In the genomic region with DNA sequence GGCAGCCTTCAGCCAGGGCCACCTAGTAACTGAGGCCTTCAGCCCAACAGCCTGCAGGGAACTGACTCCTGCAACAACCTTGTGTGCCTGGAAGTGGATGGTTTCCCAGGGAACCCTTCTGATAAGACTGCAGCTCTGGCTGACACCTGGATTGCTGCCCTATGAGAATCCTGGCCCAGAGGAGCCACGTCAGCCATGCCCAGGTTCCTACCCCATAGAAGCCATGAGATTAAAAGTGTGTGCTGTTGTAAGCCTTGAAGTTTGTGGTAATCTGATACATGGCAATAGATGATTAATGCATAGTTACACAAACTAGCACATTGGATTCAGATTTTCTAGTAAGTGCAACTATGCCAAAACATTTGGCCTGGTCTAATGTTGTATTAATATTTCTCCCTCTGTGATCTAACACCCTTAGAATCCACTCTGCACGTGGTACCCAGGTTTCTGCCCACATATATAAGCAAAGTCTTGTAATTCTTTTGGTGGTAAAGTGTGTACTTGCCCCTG, we compare ENCODE assay signal across 18 cellular contexts.
"Had no signal": no experiment of that assay in that cellular context is flagged by ENCODE, and none has a peak within 500 bp of the region (broad histone marks: within the 10 kb centered on the region; RNA-seq: fewer than 3 reads in every experiment).

No MANE protein-coding gene starts in this region.

- FAIRE-seq: islet of Langerhans had no signal

- H3K4me3 Mint-ChIP-seq: activated naive CD8-positive, alpha-beta T cell treated with anti-CD3 and anti-CD28 coated beads for 36 hours; activated T-cell treated with anti-CD3 and anti-CD28 coated beads, Interleukin-2, amount 50 U/mL, for 4 hours; natural killer cell; stimulated activated naive CD8-positive, alpha-beta T cell treated with anti-CD3 and anti-CD28 coated beads, Interleukin-15, amount 100 ng/mL, for 72 hours; T-helper 2 cell treated with Interferon-gamma antibody and Interleukin-4, amounts not matched to agents 5 μg/mL and 100 μg/mL, for 36 hours had no signal

- H3K36me3 Mint-ChIP-seq: activated naive CD8-positive, alpha-beta T cell treated with anti-CD3 and anti-CD28 coated beads for 36 hours; natural killer cell had no signal

- H3K9me3 ChIP-seq: thoracic aorta had no signal

- ATAC-seq: activated T-cell treated with anti-CD3 and anti-CD28 coated beads, Interleukin-2, amount 50 U/mL, for 4 hours; left lobe of liver; natural killer cell; stimulated activated naive CD8-positive, alpha-beta T cell treated with anti-CD3 and anti-CD28 coated beads, Interleukin-15, amount 100 ng/mL, for 72 hours had no signal

- H3K36me3 ChIP-seq: thoracic aorta had no signal

- DNase-seq: activated CD4-positive, alpha-beta T cell treated with anti-CD3 and anti-CD28 coated beads for 1 hour; activated CD4-positive, alpha-beta T cell treated with anti-CD3 and anti-CD28 coated beads, Interleukin-2, amount 50 U/mL, for 48 hours; activated gamma-delta T cell; activated naive CD8-positive, alpha-beta T cell treated with anti-CD3 and anti-CD28 coated beads for 36 hours; activated T-cell treated with anti-CD3 and anti-CD28 coated beads, Interleukin-2, amount 50 U/mL, for 4 hours; aorta; cortex of kidney; effector CD8-positive, alpha-beta T cell; head of caudate nucleus; natural killer cell; nucleus accumbens; stimulated activated CD4-positive, alpha-beta T cell treated with anti-CD3 and anti-CD28 coated beads, Interleukin-4, amount 100 ng/mL, for 4 hours; stimulated activated naive CD8-positive, alpha-beta T cell treated with anti-CD3 and anti-CD28 coated beads, Interleukin-15, amount 100 ng/mL, for 72 hours had no signal

- H3K27ac ChIP-seq: epithelial cell of prostate, thoracic aorta had no signal

- H3K27ac Mint-ChIP-seq: activated naive CD8-positive, alpha-beta T cell treated with anti-CD3 and anti-CD28 coated beads for 36 hours; natural killer cell; stimulated activated naive CD8-positive, alpha-beta T cell treated with anti-CD3 and anti-CD28 coated beads, Interleukin-15, amount 100 ng/mL, for 72 hours; T-helper 2 cell treated with Interferon-gamma antibody and Interleukin-4, amounts not matched to agents 5 μg/mL and 100 μg/mL, for 36 hours had no signal

- H3K9me3 Mint-ChIP-seq: activated naive CD8-positive, alpha-beta T cell treated with anti-CD3 and anti-CD28 coated beads for 36 hours; activated T-cell treated with anti-CD3 and anti-CD28 coated beads, Interleukin-2, amount 50 U/mL, for 4 hours; natural killer cell; stimulated activated naive CD8-positive, alpha-beta T cell treated with anti-CD3 and anti-CD28 coated beads, Interleukin-15, amount 100 ng/mL, for 72 hours; T-helper 2 cell treated with Interferon-gamma antibody and Interleukin-4, amounts not matched to agents 5 μg/mL and 100 μg/mL, for 36 hours had no signal

- H3K4me3 ChIP-seq: thoracic aorta had no signal
